In the genomic region with DNA sequence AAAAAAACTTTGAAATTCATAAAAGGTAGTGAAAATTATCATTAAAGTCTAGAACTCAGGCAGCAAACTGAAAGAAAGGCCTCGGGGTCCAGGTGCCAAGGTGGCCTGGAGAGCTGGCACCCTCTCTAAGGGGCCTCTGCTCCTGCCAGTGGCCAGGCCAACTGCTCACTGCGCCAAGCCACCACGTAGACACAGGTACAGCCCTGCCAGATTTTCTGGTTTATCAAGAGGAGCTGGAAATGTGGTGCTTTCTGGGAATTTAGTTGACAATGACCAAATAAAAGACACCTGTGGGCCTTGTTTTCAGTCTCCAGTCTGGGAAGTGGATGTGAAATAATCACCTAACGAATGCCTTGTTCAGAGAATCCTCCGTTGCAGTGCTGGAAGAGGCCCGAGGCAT, we compare ENCODE assay signal across 18 cellular contexts.
"Had no signal": no experiment of that assay in that cellular context is flagged by ENCODE, and none has a peak within 500 bp of the region (broad histone marks: within the 10 kb centered on the region; RNA-seq: fewer than 3 reads in every experiment).

No MANE protein-coding gene starts in this region.

- DNase-seq: activated CD4-positive, alpha-beta T cell treated with anti-CD3 and anti-CD28 coated beads for 1 hour; activated CD4-positive, alpha-beta T cell treated with anti-CD3 and anti-CD28 coated beads, Interleukin-2, amount 50 U/mL, for 4 hours; activated CD8-positive, alpha-beta memory T cell treated with anti-CD3 and anti-CD28 coated beads for 24 hours; activated CD8-positive, alpha-beta memory T cell treated with anti-CD3 and anti-CD28 coated beads, Interleukin-2, amount 50 U/mL, for 4 hours; activated T-cell treated with anti-CD3 and anti-CD28 coated beads, Interleukin-2, amount 50 U/mL, for 24 hours; adrenal gland; foreskin melanocyte; lower lobe of right lung; naive thymus-derived CD4-positive, alpha-beta T cell; ovary; right cardiac atrium; stimulated activated CD4-positive, alpha-beta T cell treated with anti-CD3 and anti-CD28 coated beads, Interleukin-4, amount 100 ng/mL, for 24 hours; stimulated activated naive CD4-positive, alpha-beta T cell treated with Interleukin-2 at 50 U/mL for 16 hours; T-helper 2 cell; upper lobe of left lung had no signal

- H3K4me3 Mint-ChIP-seq: activated T-cell treated with anti-CD3 and anti-CD28 coated beads, Interleukin-2, amount 50 U/mL, for 24 hours; activated T-helper 17 cell treated with anti-CD3 and anti-CD28 coated beads, Interleukin-2, amount 50 U/mL, for 72 hours; naive thymus-derived CD4-positive, alpha-beta T cell had no signal

- H3K27ac Mint-ChIP-seq: activated T-cell treated with anti-CD3 and anti-CD28 coated beads, Interleukin-2, amount 50 U/mL, for 24 hours had no signal

- ATAC-seq: activated naive CD4-positive, alpha-beta T cell treated with anti-CD3 and anti-CD28 coated beads, Interleukin-2, amount 50 U/mL, for 72 hours; activated T-helper 17 cell treated with anti-CD3 and anti-CD28 coated beads, Interleukin-2, amount 50 U/mL, for 72 hours; left lobe of liver; lower lobe of right lung; naive thymus-derived CD4-positive, alpha-beta T cell; right cardiac atrium had no signal

- H3K27ac ChIP-seq: adrenal gland, lower lobe of right lung, ovary, upper lobe of left lung had no signal

- H3K9me3 ChIP-seq: adrenal gland, lower lobe of right lung, ovary, upper lobe of left lung had no signal

- H3K36me3 ChIP-seq: adrenal gland, ovary, upper lobe of left lung had no signal

- H3K27me3 Mint-ChIP-seq: activated T-cell treated with anti-CD3 and anti-CD28 coated beads, Interleukin-2, amount 50 U/mL, for 24 hours; activated T-helper 17 cell treated with anti-CD3 and anti-CD28 coated beads, Interleukin-2, amount 50 U/mL, for 72 hours; naive thymus-derived CD4-positive, alpha-beta T cell had no signal

- H3K9me3 Mint-ChIP-seq: activated naive CD4-positive, alpha-beta T cell treated with anti-CD3 and anti-CD28 coated beads, Interleukin-2, amount 50 U/mL, for 72 hours; activated T-cell treated with anti-CD3 and anti-CD28 coated beads, Interleukin-2, amount 50 U/mL, for 24 hours; activated T-helper 17 cell treated with anti-CD3 and anti-CD28 coated beads, Interleukin-2, amount 50 U/mL, for 72 hours; naive thymus-derived CD4-positive, alpha-beta T cell had no signal

- H3K27me3 ChIP-seq: ovary had no signal

- H3K4me3 ChIP-seq: adrenal gland, lower lobe of right lung, ovary, upper lobe of left lung had no signal

- H3K4me1 ChIP-seq: adrenal gland, lower lobe of right lung had no signal
